Comparison of ENCODE assay signal across 24 cellular contexts in the genomic region with DNA sequence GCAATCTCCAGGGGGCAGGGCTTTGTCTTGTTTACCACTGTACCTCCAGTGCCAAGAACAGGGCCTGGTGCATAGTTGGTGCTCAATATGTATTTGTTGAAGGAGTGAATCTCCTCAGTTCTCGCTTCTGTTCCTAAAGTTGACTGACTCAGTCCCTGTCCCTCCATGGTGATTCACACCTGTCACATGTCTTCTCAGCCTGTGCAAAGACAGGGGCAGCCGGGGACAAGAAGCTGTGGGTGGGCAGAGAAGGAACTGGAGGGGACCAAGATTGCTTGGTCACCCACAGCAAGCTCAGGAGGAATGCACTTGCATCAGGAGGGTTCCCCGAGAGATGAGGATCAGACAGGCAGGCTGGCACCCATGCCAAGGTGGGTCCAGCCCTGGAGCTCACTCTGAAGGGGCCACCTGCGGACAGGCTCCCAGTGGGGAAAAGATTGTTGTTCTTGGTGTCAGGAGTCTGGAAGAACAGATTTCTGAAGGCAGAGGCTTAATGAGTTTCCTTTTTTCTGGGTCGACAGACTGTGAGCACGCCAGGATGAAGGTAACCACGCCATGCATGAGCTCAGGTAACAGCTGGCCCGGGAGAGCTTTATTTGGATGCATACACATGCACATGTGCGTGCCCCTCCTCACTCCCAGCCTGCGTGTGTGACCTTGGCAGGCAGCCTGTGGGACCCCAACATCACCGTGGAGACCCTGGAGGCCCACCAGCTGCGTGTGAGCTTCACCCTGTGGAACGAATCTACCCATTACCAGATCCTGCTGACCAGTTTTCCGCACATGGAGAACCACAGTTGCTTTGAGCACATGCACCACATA. TPM values are rescaled to one million over a fixed set of nuclear protein-coding genes. Genes with fewer than 3 reads are reported as not detected.
A peak's percentile ranks its signal among the peaks of the same experiment; 100 is the strongest.
DNase-seq lines count a peak whose midpoint lies in the region; ATAC-seq and TF ChIP-seq lines count a peak whose summit lies in the region.
"Had no signal": no experiment of that assay in that cellular context is flagged by ENCODE, and none has a peak within 500 bp of the region (broad histone marks: within the 10 kb centered on the region; RNA-seq: fewer than 3 reads in every experiment).

No MANE protein-coding gene starts in this region.

- POLR2A ChIA-PET in CD8-positive, alpha-beta memory T cell (lab: Charles Lee) = interaction anchor here (0.9 kb wide), 1 partner anchor 15 kb away, joined by 3 read pairs; no protein-coding TSS in a partner anchor
- POLR2A ChIA-PET in activated CD8-positive, alpha-beta T cell treated with anti-CD3 and anti-CD28 coated beads, Interleukin-2, amount 10 ng/mL, durations not matched to agents 7 days and 5 days (lab: Charles Lee) = interaction anchor here (0.5 to 0.6 kb wide), 2 partner anchors 17 to 621 kb away, joined by 3 read pairs; no protein-coding TSS in a partner anchor
- POLR2A ChIA-PET in naive thymus-derived CD4-positive, alpha-beta T cell (lab: Charles Lee) = interaction anchor here (0.6 to 1.8 kb wide), 5 partner anchors 13 to 17 kb away, joined by 3 to 5 read pairs (median 3); no protein-coding TSS in a partner anchor

- CTCF ChIA-PET in CD8-positive, alpha-beta memory T cell (lab: Charles Lee) = no interaction called here
- CTCF ChIA-PET in activated CD8-positive, alpha-beta T cell treated with anti-CD3 and anti-CD28 coated beads, Interleukin-2, amount 10 ng/mL, durations not matched to agents 7 days and 5 days (lab: Charles Lee) = interaction anchor here (0.7 to 2.0 kb wide), 2 partner anchors 16 to 70 kb away, joined by 3 to 5 read pairs; no protein-coding TSS in a partner anchor
- CTCF ChIA-PET in naive thymus-derived CD4-positive, alpha-beta T cell (lab: Charles Lee) = interaction anchor here (0.7 kb wide), 1 partner anchor 71 kb away, joined by 3 read pairs; no protein-coding TSS in a partner anchor

- intact Hi-C loops in naive thymus-derived CD4-positive, alpha-beta T cell (cut with micrococcal nuclease) = no loop called here
- intact Hi-C loops in sciatic nerve (cut with DNase I) = no loop called here

- no peak for TF ChIP-seq CTCF in GM10266 (IDR thresholded peaks at IDR 0.05; ENCODE audit: control insufficient read depth, insufficient read depth, low read depth, missing control alignments)

- H3K27ac Mint-ChIP-seq in CD8-positive, alpha-beta memory T cell = peak overlapping the region in 6 of 8 donors; percentile 7 to 89 (median 50)
- peak overlapping the region; percentile 6 for H3K27ac Mint-ChIP-seq in activated CD8-positive, alpha-beta T cell treated with anti-CD3 and anti-CD28 coated beads, Interleukin-2, amount 10 ng/mL, durations not matched to agents 7 days and 5 days
- H3K27ac Mint-ChIP-seq in naive thymus-derived CD4-positive, alpha-beta T cell = peak overlapping the region in 8 of 9 donors; percentile 24 to 96 (median 82)
- H3K27ac Mint-ChIP-seq: activated CD4-positive, alpha-beta T cell treated with anti-CD3 and anti-CD28 coated beads, Interleukin-2, amount 10 ng/mL, durations not matched to agents 24 days and 14 days; GM23338; T-helper 17 cell had no signal

- peaks cover 66% of the 10 kb centered on the region for H3K36me3 ChIP-seq in CD8-positive, alpha-beta memory T cell (ENCODE audit: insufficient read depth, low read length)
- peaks cover 28 to 80% (median 33%) of the 10 kb centered on the region in 3 experiments for H3K36me3 ChIP-seq in naive thymus-derived CD4-positive, alpha-beta T cell (ENCODE audit: control insufficient read depth in 2 of 3, insufficient read depth in 3 of 3, low read length in 3 of 3)

- ATAC-seq in activated CD8-positive, alpha-beta T cell treated with anti-CD3 and anti-CD28 coated beads, Interleukin-2, amount 10 ng/mL, durations not matched to agents 7 days and 5 days = no peak
- no peak for ATAC-seq in naive thymus-derived CD4-positive, alpha-beta T cell
- ATAC-seq in HG02642 (IDR thresholded peaks at IDR 0.05; ENCODE audit: poor library complexity, unreplicated experiment) = no peak
- no peak for ATAC-seq in sciatic nerve
- ATAC-seq: GM23338, left ventricle myocardium superior, T-helper 17 cell had no signal

- H3K36me3 Mint-ChIP-seq in CD8-positive, alpha-beta memory T cell = peaks cover 16 to 88% (median 28%) of the 10 kb centered on the region in 3 donors
- H3K36me3 Mint-ChIP-seq in activated CD8-positive, alpha-beta T cell treated with anti-CD3 and anti-CD28 coated beads, Interleukin-2, amount 10 ng/mL, durations not matched to agents 7 days and 5 days (ENCODE audit: low read depth) = peaks cover 81% of the 10 kb centered on the region
- H3K36me3 Mint-ChIP-seq in naive thymus-derived CD4-positive, alpha-beta T cell = peaks cover 13 to 70% (median 44%) of the 10 kb centered on the region in 5 donors

- H3K9me3 ChIP-seq in CD8-positive, alpha-beta memory T cell (ENCODE audit: low read length) = no peaks in the 10 kb centered on the region
- no peaks in the 10 kb centered on the region for H3K9me3 ChIP-seq in naive thymus-derived CD4-positive, alpha-beta T cell (ENCODE audit: control insufficient read depth in 2 of 3, low read length in 3 of 3)
- H3K9me3 ChIP-seq: SJCRH30, stomach had no signal

- H3K27me3 Mint-ChIP-seq in CD8-positive, alpha-beta memory T cell = peaks cover 0 to 2% of the 10 kb centered on the region in 2 donors
- no peaks in the 10 kb centered on the region for H3K27me3 Mint-ChIP-seq in activated CD8-positive, alpha-beta T cell treated with anti-CD3 and anti-CD28 coated beads, Interleukin-2, amount 10 ng/mL, durations not matched to agents 7 days and 5 days (ENCODE audit: low read depth)
- H3K27me3 Mint-ChIP-seq in naive thymus-derived CD4-positive, alpha-beta T cell = no peaks in the 10 kb centered on the region
- H3K27me3 Mint-ChIP-seq: activated CD4-positive, alpha-beta T cell treated with anti-CD3 and anti-CD28 coated beads, Interleukin-2, amount 10 ng/mL, durations not matched to agents 24 days and 14 days; central memory CD8-positive, alpha-beta T cell; T-helper 17 cell had no signal

- peaks cover 85% of the 10 kb centered on the region for H3K4me1 ChIP-seq in CD8-positive, alpha-beta memory T cell (ENCODE audit: insufficient read depth, low read length)
- peaks cover 27 to 87% of the 10 kb centered on the region in 2 donors for H3K4me1 ChIP-seq in naive thymus-derived CD4-positive, alpha-beta T cell (ENCODE audit: control insufficient read depth in 2 of 2, insufficient read depth in 2 of 2, low read length in 2 of 2)
- H3K4me1 ChIP-seq: SJCRH30 had no signal

- H3K4me3 Mint-ChIP-seq in CD8-positive, alpha-beta memory T cell = no peak overlapping the region
- no peak overlapping the region for H3K4me3 Mint-ChIP-seq in activated CD8-positive, alpha-beta T cell treated with anti-CD3 and anti-CD28 coated beads, Interleukin-2, amount 10 ng/mL, durations not matched to agents 7 days and 5 days
- H3K4me3 Mint-ChIP-seq in naive thymus-derived CD4-positive, alpha-beta T cell = peak overlapping the region in 8 of 10 donors; percentile 30 to 83 (median 52)
- H3K4me3 Mint-ChIP-seq: activated CD4-positive, alpha-beta T cell treated with anti-CD3 and anti-CD28 coated beads, Interleukin-2, amount 10 ng/mL, durations not matched to agents 24 days and 14 days; GM23338; T-helper 17 cell had no signal

- H3K9me3 Mint-ChIP-seq in CD8-positive, alpha-beta memory T cell = no peaks in the 10 kb centered on the region
- no peaks in the 10 kb centered on the region for H3K9me3 Mint-ChIP-seq in activated CD8-positive, alpha-beta T cell treated with anti-CD3 and anti-CD28 coated beads, Interleukin-2, amount 10 ng/mL, durations not matched to agents 7 days and 5 days (ENCODE audit: insufficient read depth)
- no peaks in the 10 kb centered on the region for H3K9me3 Mint-ChIP-seq in naive thymus-derived CD4-positive, alpha-beta T cell
- H3K9me3 Mint-ChIP-seq: activated CD4-positive, alpha-beta T cell treated with anti-CD3 and anti-CD28 coated beads, Interleukin-2, amount 10 ng/mL, durations not matched to agents 24 days and 14 days; central memory CD8-positive, alpha-beta T cell; GM23338; immature natural killer cell had no signal

- DNase-seq in CD1c-positive myeloid dendritic cell (ENCODE audit: extremely low spot score) (peak; percentile 88), iPS-NIHi11 (ENCODE audit: low spot score) (no peak), sciatic nerve (ENCODE audit: low spot score) (no peak), GM10266 (ENCODE audit: extremely low spot score) (no peak)
- DNase-seq in CD8-positive, alpha-beta memory T cell = no peak
- DNase-seq in activated CD8-positive, alpha-beta T cell treated with anti-CD3 and anti-CD28 coated beads, Interleukin-2, amount 10 ng/mL, durations not matched to agents 7 days and 5 days = no peak
- DNase-seq in naive thymus-derived CD4-positive, alpha-beta T cell = no peak
- DNase-seq: activated CD4-positive, alpha-beta T cell treated with anti-CD3 and anti-CD28 coated beads, Interleukin-2, amount 10 ng/mL, durations not matched to agents 24 days and 14 days; activated gamma-delta T cell treated with Interleukin-2 at 50 U/mL for 16 hours; Calu3; erythroblast; immature natural killer cell; left ventricle myocardium superior; NCI-H1105 treated with DMSO at 0.1 percent for 48 hours; NCI-H2029 treated with DMSO at 0.1 percent for 48 hours; SJCRH30; stimulated activated CD4-positive, alpha-beta T cell treated with anti-CD3 and anti-CD28 coated beads, Interleukin-12 subunit alpha, Interleukin-12 subunit beta, amount 100 ng/mL, for 4 hours; stomach; T-helper 17 cell; trophoblast cell had no signal

- no peak overlapping the region for H3K4me3 ChIP-seq in CD8-positive, alpha-beta memory T cell (ENCODE audit: low read length)
- H3K4me3 ChIP-seq in naive thymus-derived CD4-positive, alpha-beta T cell (ENCODE audit: low read length) = no peak overlapping the region
- H3K4me3 ChIP-seq: GM23338, SJCRH30, stomach had no signal

- no peak overlapping the region for H3K27ac ChIP-seq in CD8-positive, alpha-beta memory T cell (ENCODE audit: low read depth, low read length)
- no peak overlapping the region for H3K27ac ChIP-seq in naive thymus-derived CD4-positive, alpha-beta T cell (ENCODE audit: low read depth, low read length)
- H3K27ac ChIP-seq: SJCRH30, stomach had no signal

- H3K27me3 ChIP-seq in CD8-positive, alpha-beta memory T cell (ENCODE audit: insufficient read depth, low read length, poor library complexity, severe bottlenecking) = no peaks in the 10 kb centered on the region
- H3K27me3 ChIP-seq in naive thymus-derived CD4-positive, alpha-beta T cell (ENCODE audit: control insufficient read depth in 2 of 2, insufficient read depth in 2 of 2, low read length in 2 of 2) = no peaks in the 10 kb centered on the region
- H3K27me3 ChIP-seq: SJCRH30, stomach had no signal

- H3K4me1 Mint-ChIP-seq in CD8-positive, alpha-beta memory T cell = peaks cover 43 to 74% (median 57%) of the 10 kb centered on the region in 3 donors
- H3K4me1 Mint-ChIP-seq in activated CD8-positive, alpha-beta T cell treated with anti-CD3 and anti-CD28 coated beads, Interleukin-2, amount 10 ng/mL, durations not matched to agents 7 days and 5 days (ENCODE audit: low read depth) = peaks cover 67% of the 10 kb centered on the region
- H3K4me1 Mint-ChIP-seq in naive thymus-derived CD4-positive, alpha-beta T cell = peaks cover 59 to 95% (median 85%) of the 10 kb centered on the region in 7 donors
- H3K4me1 Mint-ChIP-seq: GM23338 had no signal

RNA-seq across cellular contexts. Expression of a gene that starts 16.9 kb away (rescaled TPM):
- total RNA-seq in CD8-positive, alpha-beta memory T cell = 10 to 100 TPM; 21.7 to 22.0 TPM
- 30.2 TPM for polyA plus RNA-seq in CD8-positive, alpha-beta memory T cell
- 10 to 100 TPM; 41.7 to 43.4 TPM for total RNA-seq in activated CD8-positive, alpha-beta T cell treated with anti-CD3 and anti-CD28 coated beads, Interleukin-2, amount 10 ng/mL, durations not matched to agents 7 days and 5 days
- total RNA-seq in naive thymus-derived CD4-positive, alpha-beta T cell = 10 to 100 TPM; 51.9 to 91.8 (median 76.5) TPM
- polyA plus RNA-seq in naive thymus-derived CD4-positive, alpha-beta T cell = 10 to 100 TPM; 45.8 to 69.8 TPM
- 22.3 TPM for total RNA-seq in sciatic nerve

RNA-seq across cellular contexts. Expression of a gene that starts 19.5 kb away (rescaled TPM):
- under 1 TPM; 0.11 to 0.15 TPM for total RNA-seq in CD8-positive, alpha-beta memory T cell
- polyA plus RNA-seq in CD8-positive, alpha-beta memory T cell = not detected
- total RNA-seq in activated CD8-positive, alpha-beta T cell treated with anti-CD3 and anti-CD28 coated beads, Interleukin-2, amount 10 ng/mL, durations not matched to agents 7 days and 5 days = under 1 TPM; 0.11 to 0.18 TPM
- 1 to 10 TPM in 1 of 5 experiments, under 1 TPM in 4; 0.13 to 2.6 (median 0.24) TPM for total RNA-seq in naive thymus-derived CD4-positive, alpha-beta T cell
- not detected for polyA plus RNA-seq in naive thymus-derived CD4-positive, alpha-beta T cell
- 0.94 TPM for total RNA-seq in sciatic nerve
- total RNA-seq: NCI-H460 had no signal
- polyA plus RNA-seq: immature natural killer cell had no signal

RNA-seq across cellular contexts. Expression of a gene that starts 57.4 kb away (rescaled TPM):
- total RNA-seq in CD8-positive, alpha-beta memory T cell = 10 to 100 TPM; 38.6 to 40.0 TPM
- 53.5 TPM for polyA plus RNA-seq in CD8-positive, alpha-beta memory T cell
- 10 to 100 TPM; 38.5 to 40.7 TPM for total RNA-seq in activated CD8-positive, alpha-beta T cell treated with anti-CD3 and anti-CD28 coated beads, Interleukin-2, amount 10 ng/mL, durations not matched to agents 7 days and 5 days
- total RNA-seq in naive thymus-derived CD4-positive, alpha-beta T cell = 10 to 100 TPM; 18.8 to 50.9 (median 26.2) TPM
- 10 to 100 TPM; 67.5 to 78.7 TPM for polyA plus RNA-seq in naive thymus-derived CD4-positive, alpha-beta T cell
- total RNA-seq in sciatic nerve = 19.1 TPM

Comparison
In these comparisons a context has a peak if more than half of its experiments do, and no peak if none do; other contexts are left out.
1. H3K27ac Mint-ChIP-seq: peak in every context shown above with its lines; median percentile 82 in naive thymus-derived CD4-positive, alpha-beta T cell; 50 in CD8-positive, alpha-beta memory T cell; 6 in activated CD8-positive, alpha-beta T cell treated with anti-CD3 and anti-CD28 coated beads, Interleukin-2, amount 10 ng/mL, durations not matched to agents 7 days and 5 days.
2. H3K4me3 Mint-ChIP-seq: peak in naive thymus-derived CD4-positive, alpha-beta T cell (8 of 10); none in CD8-positive, alpha-beta memory T cell (0 of 7) and activated CD8-positive, alpha-beta T cell treated with anti-CD3 and anti-CD28 coated beads, Interleukin-2, amount 10 ng/mL, durations not matched to agents 7 days and 5 days (single experiment).